10 cellular contexts compared by ENCODE assay signal in the genomic region with DNA sequence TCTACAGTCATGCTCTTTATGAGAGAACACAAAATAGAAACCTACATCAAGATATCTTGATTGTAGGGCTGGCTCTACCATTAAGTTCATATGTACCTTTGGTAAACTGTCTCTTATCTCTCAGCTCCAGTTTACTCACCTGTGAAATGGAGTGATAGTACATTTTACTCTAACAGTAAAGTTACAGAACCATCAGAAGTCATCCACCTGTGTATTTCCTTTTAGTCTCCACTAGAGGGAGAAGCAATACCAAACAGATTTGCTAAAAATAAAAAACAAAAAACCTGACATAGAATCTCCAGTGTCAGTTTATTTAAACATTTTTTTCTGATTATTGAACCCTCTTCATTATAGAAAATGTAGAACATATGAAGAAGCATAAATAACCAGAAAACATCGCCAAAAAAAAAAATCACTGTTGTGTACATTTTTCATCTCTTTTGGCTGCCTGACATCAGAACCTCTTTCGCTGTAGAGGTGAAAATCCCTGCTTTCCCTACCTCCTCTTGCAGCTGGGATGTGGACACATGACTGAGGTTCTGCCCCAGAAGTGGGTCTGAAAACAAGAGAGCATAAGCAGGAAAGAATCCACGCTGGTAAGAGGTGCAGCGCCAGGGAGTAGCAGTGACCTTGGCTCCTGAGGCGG. TPM values are rescaled to one million over a fixed set of nuclear protein-coding genes. Genes with fewer than 3 reads are reported as not detected.
A peak's percentile ranks its signal among the peaks of the same experiment; 100 is the strongest.
DNase-seq lines count a peak whose midpoint lies in the region; FAIRE-seq and TF ChIP-seq lines count a peak whose summit lies in the region.
"Had no signal": no experiment of that assay in that cellular context is flagged by ENCODE, and none has a peak within 500 bp of the region (broad histone marks: within the 10 kb centered on the region; RNA-seq: fewer than 3 reads in every experiment).

No MANE protein-coding gene starts in this region.

- H3K9me3 ChIP-seq in OCI-LY7 (ENCODE audit: low read length) (no peaks in the 10 kb centered on the region), tibial artery (no peaks in the 10 kb centered on the region)

- TF ChIP-seq CTCF in OCI-LY7 (conservative IDR thresholded peaks at IDR 0.05; ENCODE audit: low read length) (peak; percentile 79), fibroblast of the aortic adventitia (IDR thresholded peaks at IDR 0.05; ENCODE audit: insufficient read depth, low read length) (peak; percentile 53), tibial artery (IDR thresholded peaks at IDR 0.05) (peak; percentile 51 to 72)

- TF ChIP-seq POLR2A in H54 (IDR thresholded peaks at IDR 0.05; ENCODE audit: low read depth, low read length) = no peak

- CTCF ChIA-PET in OCI-LY7 (lab: Charles Lee; ENCODE audit: unreplicated experiment) = no interaction called here

- H3K36me3 ChIP-seq in OCI-LY7 (ENCODE audit: insufficient read depth, low read length) (no peaks in the 10 kb centered on the region), tibial artery (no peaks in the 10 kb centered on the region)

- H3K4me2 ChIP-seq in OCI-LY7 (ENCODE audit: low read length) = no peak overlapping the region

- no TSS peak for BruUV-seq in OCI-LY7 (replicated peaks; lab: Mats Ljungman, UMichigan)

- H2AFZ ChIP-seq in OCI-LY7 (ENCODE audit: low read length) = no peak overlapping the region

- no peaks in the 10 kb centered on the region for H3K9me2 ChIP-seq in OCI-LY7 (ENCODE audit: insufficient read depth, low read length)

- intact Hi-C loops in OCI-LY7 (cut with micrococcal nuclease; ENCODE audit: unreplicated experiment) = no loop called here
- intact Hi-C loops in tibial artery (cut with DNase I; ENCODE audit: low total_unique reads) = no loop called here

- no peak overlapping the region for H3K4me3 ChIP-seq in OCI-LY7 (ENCODE audit: low read depth, low read length, poor library complexity, severe bottlenecking)
- no peak overlapping the region for H3K4me3 ChIP-seq in fibroblast of the aortic adventitia (ENCODE audit: low read depth, low read length)
- no peak overlapping the region for H3K4me3 ChIP-seq in tibial artery
- H3K4me3 ChIP-seq: skin epidermis had no signal

- H3K4me1 ChIP-seq in OCI-LY7 (ENCODE audit: insufficient read depth, low read length, poor library complexity, severe bottlenecking) (no peaks in the 10 kb centered on the region), tibial artery (peaks cover 0 to 21% (median 5%) of the 10 kb centered on the region in 4 donors)

- H3K79me2 ChIP-seq in OCI-LY7 (ENCODE audit: insufficient read depth, low read depth, low read length) = no peaks in the 10 kb centered on the region

- no peak overlapping the region for H3K27ac ChIP-seq in OCI-LY7 (ENCODE audit: low read depth, low read length, poor library complexity, severe bottlenecking)
- H3K27ac ChIP-seq in tibial artery = peak overlapping the region in 1 of 2 donors; percentile 19
- H3K27ac ChIP-seq: skin epidermis had no signal

- no peak for FAIRE-seq in H54 (lab: Jason Lieb, UNC)

- POLR2A ChIA-PET in OCI-LY7 (lab: Charles Lee) = interaction anchor here (0.6 kb wide), 1 partner anchor 409 kb away, joined by 4 read pairs; no protein-coding TSS in a partner anchor

- DNase-seq in SKM-1 treated with dmso at 0.1 percent for 144 hours (lab: John Stamatoyannopoulos, UW; ENCODE audit: unreplicated experiment) (peak; percentile 8), SKM-1 (lab: John Stamatoyannopoulos, UW; ENCODE audit: unreplicated experiment) (no peak), OCI-LY7 (ENCODE audit: low spot score) (peak; percentile 13), fibroblast of the aortic adventitia (ENCODE audit: low read depth) (peak; percentile 1), tibial artery (no peak), COLO668 (lab: John Stamatoyannopoulos, UW; ENCODE audit: unreplicated experiment) (no peak), H54 (ENCODE audit: insufficient read length, low spot score) (no peak)
- no peak for DNase-seq in activated T-cell treated with anti-CD3 and anti-CD28 coated beads, Interleukin-2, amount 50 U/mL, for 48 hours

- H4K20me1 ChIP-seq in OCI-LY7 (ENCODE audit: insufficient read depth, low read length) = no peaks in the 10 kb centered on the region

- H3K27me3 ChIP-seq in tibial artery = no peaks in the 10 kb centered on the region

RNA-seq across cellular contexts. Expression of gene WDR72, which starts 48.7 kb away (rescaled TPM):
- total RNA-seq in OCI-LY7 (2014; rRNA removed; shearing (Covaris generic)) = not detected in 2 replicates
- total RNA-seq in OCI-LY7 (2022) (not detected in 2 replicates), fibroblast of the aortic adventitia (ENCODE audit: low replicate concordance) (not detected in 2 replicates)
- total RNA-seq: activated CD8-positive, alpha-beta memory T cell treated with anti-CD3 and anti-CD28 coated beads for 36 hours had no signal

Comparison
In these comparisons a context has a peak if more than half of its experiments do, and no peak if none do; other contexts are left out.
1. DNase-seq: peak in SKM-1 treated with dmso at 0.1 percent for 144 hours (single experiment), OCI-LY7 (single experiment) and fibroblast of the aortic adventitia (single experiment); none in SKM-1 (single experiment), tibial artery (0 of 2), COLO668 (single experiment), H54 (single experiment) and activated T-cell treated with anti-CD3 and anti-CD28 coated beads, Interleukin-2, amount 50 U/mL, for 48 hours (0 of 2).
2. Peak in every context shown above with its lines, with median percentiles within 50 percentile points of each other: CTCF ChIP-seq.